Comparison of ENCODE assay signal across 23 cellular contexts in genomic region chr2:24909555-24910177, GRCh38.
A peak's percentile ranks its signal among the peaks of the same experiment; 100 is the strongest.
DNase-seq lines count a peak whose midpoint lies in the region; ATAC-seq and TF ChIP-seq lines count a peak whose summit lies in the region.
"Had no signal": no experiment of that assay in that cellular context is flagged by ENCODE, and none has a peak within 500 bp of the region (broad histone marks: within the 10 kb centered on the region; RNA-seq: fewer than 3 reads in every experiment).

No MANE protein-coding gene starts in this region.

- H3K4me1 Mint-ChIP-seq in nephron progenitor cell = peaks cover 10% of the 10 kb centered on the region

- no peak overlapping the region for H3K4me3 ChIP-seq in astrocyte of the spinal cord (ENCODE audit: low read depth, low read length)
- H3K4me3 ChIP-seq: lung, psoas muscle had no signal

- H3K36me3 Mint-ChIP-seq in nephron progenitor cell (ENCODE audit: low read depth) = peaks cover 59% of the 10 kb centered on the region

- H3K27ac Mint-ChIP-seq in nephron progenitor cell = peak overlapping the region; percentile 77

- peaks cover 20% of the 10 kb centered on the region for H3K9me3 Mint-ChIP-seq in nephron progenitor cell

- peaks cover 6% of the 10 kb centered on the region for H3K27me3 Mint-ChIP-seq in nephron progenitor cell (ENCODE audit: low read depth, poor library complexity)

- no peak for ATAC-seq in GM21737 (IDR thresholded peaks at IDR 0.05; ENCODE audit: unreplicated experiment)
- ATAC-seq: HCT116, psoas muscle had no signal

- no peak overlapping the region for H3K4me3 Mint-ChIP-seq in nephron progenitor cell

- no peak for TF ChIP-seq CTCF in astrocyte of the spinal cord (IDR thresholded peaks at IDR 0.05; ENCODE audit: low read depth, low read length)
- no peak for TF ChIP-seq CTCF in nephron progenitor cell (IDR thresholded peaks at IDR 0.05)

- DNase-seq in AG20443 (ENCODE audit: low spot score) = peak; percentile 60
- peak; percentile 25 for DNase-seq in HS-5 (ENCODE audit: low read depth)
- DNase-seq in astrocyte of the spinal cord (ENCODE audit: low read depth, low spot score) = peak; percentile 58
- no peak for DNase-seq in nephron progenitor cell
- no peak for DNase-seq in HCEC 1CT
- DNase-seq in hypothalamus (lab: John Stamatoyannopoulos, UW) = no peak
- DNase-seq: activated CD4-positive, alpha-beta T cell treated with anti-CD3 and anti-CD28 coated beads, Interleukin-2, amount 50 U/mL, for 48 hours; activated CD4-positive, CD25-positive, alpha-beta regulatory T cell; activated gamma-delta T cell treated with Interleukin-2 at 50 U/mL for 16 hours; amniotic stem cell; dermis blood vessel endothelial cell; KBM-7; kidney; MV-4-11; NCI-H1694; NCI-H526 treated with DMSO at 0.1 percent for 48 hours; psoas muscle; stimulated activated CD4-positive, alpha-beta T cell treated with anti-CD3 and anti-CD28 coated beads, Interleukin-1b, Interleukin-23, amount 100 ng/mL, for 48 hours; substantia nigra; T-helper 9 cell had no signal

- in situ Hi-C loops in astrocyte of the spinal cord (cut with HindIII; ENCODE audit: low sequenced_read_pairs) = no loop called here

Comparison
In these comparisons a context has a peak if more than half of its experiments do, and no peak if none do; other contexts are left out.
1. DNase-seq: peak in AG20443 (single experiment), HS-5 (single experiment) and astrocyte of the spinal cord (single experiment); none in nephron progenitor cell (single experiment), HCEC 1CT (single experiment) and hypothalamus (0 of 51).